12 cellular contexts compared by ENCODE assay signal in the genomic region with DNA sequence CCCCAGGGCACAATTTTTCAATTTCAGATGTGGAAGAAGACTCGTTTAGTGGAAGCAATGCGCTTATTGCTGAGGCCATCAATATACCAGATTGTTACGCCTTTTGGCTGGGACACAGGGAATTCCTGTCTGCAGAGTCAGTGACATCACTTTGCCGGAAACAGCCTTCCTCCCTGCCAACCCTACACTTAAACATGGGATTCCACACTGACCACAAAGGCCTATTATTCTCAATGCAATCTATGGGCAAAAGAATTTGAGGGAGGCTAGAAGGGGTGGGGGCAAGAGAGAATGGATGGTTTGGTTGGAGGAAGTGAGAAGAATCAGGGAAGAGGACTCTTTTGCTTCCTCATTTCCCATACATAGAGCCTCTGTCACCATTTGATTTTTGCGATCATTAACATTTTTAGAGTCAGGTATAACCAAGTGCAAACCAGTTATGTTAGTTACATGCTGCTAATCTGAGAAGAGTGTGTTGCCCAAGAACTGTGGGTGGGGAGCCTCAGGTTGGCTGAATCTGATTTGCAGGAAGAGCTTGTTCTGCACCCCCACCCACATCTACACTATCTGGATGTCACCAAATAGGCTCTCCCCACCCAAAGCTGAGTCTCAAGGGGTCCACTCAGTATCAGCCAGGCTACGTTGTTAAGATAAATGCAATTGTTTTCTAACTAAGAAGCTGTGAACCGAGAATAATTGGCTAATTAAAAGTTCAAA. TPM values are rescaled to one million over a fixed set of nuclear protein-coding genes. Genes with fewer than 3 reads are reported as not detected.
A peak's percentile ranks its signal among the peaks of the same experiment; 100 is the strongest.
DNase-seq lines count a peak whose midpoint lies in the region; ATAC-seq, FAIRE-seq and TF ChIP-seq lines count a peak whose summit lies in the region.
"Had no signal": no experiment of that assay in that cellular context is flagged by ENCODE, and none has a peak within 500 bp of the region (broad histone marks: within the 10 kb centered on the region; RNA-seq: fewer than 3 reads in every experiment).

No MANE protein-coding gene starts in this region.

- H2AFZ ChIP-seq in SK-N-SH (ENCODE audit: low read depth) = no peak overlapping the region
- no peak overlapping the region for H2AFZ ChIP-seq in HepG2 (ENCODE audit: low read length)

- H3K4me3 Mint-ChIP-seq in osteocyte (ENCODE audit: unreplicated experiment) = no peak overlapping the region
- H3K4me3 Mint-ChIP-seq: T-helper 1 cell treated with Interleukin-12 subunit alpha and Interleukin-12 subunit beta and Interleukin-4 antibody, amounts not matched to agents 30 μg/mL and 1 μg/mL, for 36 hours had no signal

- no peak for FAIRE-seq in HepG2 (lab: Jason Lieb, UNC)
- FAIRE-seq in urothelium cell line (lab: Jason Lieb, UNC) = peak; percentile 20

- H3K9me3 ChIP-seq in SK-N-SH (no peaks in the 10 kb centered on the region), HepG2 (ENCODE audit: low read length) (no peaks in the 10 kb centered on the region)

- in situ Hi-C loops in HepG2 (cut with HindIII; ENCODE audit: extremely low pct_ligation_motif_present, low pct_unique_long_range_greater_than_20kb) = no loop called here

- intact Hi-C loops in HepG2 (cut with micrococcal nuclease; ENCODE audit: unreplicated experiment) = no loop called here

- H3K79me2 ChIP-seq in SK-N-SH (ENCODE audit: insufficient read depth) (no peaks in the 10 kb centered on the region), HepG2 (ENCODE audit: insufficient read depth, low read length) (no peaks in the 10 kb centered on the region)

- CTCF ChIA-PET in SK-N-SH (lab: Yijun Ruan, JAX) (no interaction called here), HepG2 (lab: Yijun Ruan, JAX; ENCODE audit: low intra/inter-chr PET ratio, low total read pairs) (no interaction called here)

- TF ChIP-seq RAD21 in SK-N-SH (IDR thresholded peaks at IDR 0.05; ENCODE audit: low read length) = no peak
- TF ChIP-seq RAD21 in HepG2 (CRISPR knock-in tag; IDR thresholded peaks at IDR 0.05) = no peak

- BruUV-seq in HepG2 (replicated peaks; lab: Mats Ljungman, UMichigan) = no TSS peak

- no peak overlapping the region for H3K9ac ChIP-seq in SK-N-SH
- no peak overlapping the region for H3K9ac ChIP-seq in HepG2 (ENCODE audit: insufficient read depth, low read depth, low read length)
- H3K9ac ChIP-seq: KMS-11 had no signal

- no peaks in the 10 kb centered on the region for H4K20me1 ChIP-seq in SK-N-SH (ENCODE audit: insufficient read depth)
- no peaks in the 10 kb centered on the region for H4K20me1 ChIP-seq in HepG2 (ENCODE audit: insufficient read depth, low read length)

- no peak overlapping the region for H3K27ac Mint-ChIP-seq in osteocyte (ENCODE audit: unreplicated experiment)

- H3F3A ChIP-seq in SK-N-SH (replicated peaks; ENCODE audit: insufficient read depth) = no peaks in the 10 kb centered on the region

- TF ChIP-seq CTCF in SK-N-SH (IDR thresholded peaks at IDR 0.05) = no peak
- TF ChIP-seq CTCF in HepG2 (CRISPR knock-in tag; IDR thresholded peaks at IDR 0.05) = no peak
- TF ChIP-seq CTCF in osteocyte (IDR thresholded peaks at IDR 0.05) = no peak

- ATAC-seq in SK-N-SH treated with all-trans-retinoic acid at 6 μM for 48 hours (no peak), HepG2 (peak; percentile 54)
- ATAC-seq: naive thymus-derived CD4-positive, alpha-beta T cell had no signal

- H3K36me3 ChIP-seq in SK-N-SH (replicated peaks in 1 of 2; ENCODE audit: control insufficient read depth in 1 of 2, insufficient read depth in 2 of 2, low read length in 1 of 2) (no peaks in the 10 kb centered on the region), HepG2 (replicated peaks in 1 of 2; ENCODE audit: control insufficient read depth in 1 of 2, insufficient read depth in 2 of 2, low read length in 2 of 2) (no peaks in the 10 kb centered on the region)

- H3K27ac ChIP-seq in SK-N-SH (ENCODE audit: low read depth in 2 of 2, low read length in 1 of 2) = peak overlapping the region in 1 of 2 experiments; percentile 23; a peak in 1 of 4 replicates
- no peak overlapping the region for H3K27ac ChIP-seq in HepG2 (ENCODE audit: extremely low read length, insufficient read depth, low read length)
- H3K27ac ChIP-seq: KMS-11 had no signal

- H3K4me3 ChIP-seq in SK-N-SH (ENCODE audit: low read depth in 2 of 2, low read length in 1 of 2) (no peak overlapping the region), HepG2 (replicated peaks in 1 of 3; ENCODE audit: insufficient read depth in 1 of 3, low read depth in 2 of 3, low read length in 3 of 3) (no peak overlapping the region)

- no peaks in the 10 kb centered on the region for H3K9me2 ChIP-seq in SK-N-SH

- H3K4me1 ChIP-seq in SK-N-SH (ENCODE audit: control insufficient read depth in 1 of 2, insufficient read depth in 2 of 2, low read depth in 1 of 2, low read length in 1 of 2) (no peaks in the 10 kb centered on the region), HepG2 (ENCODE audit: insufficient read depth, low read length) (peaks cover 50% of the 10 kb centered on the region)

- H3K4me2 ChIP-seq in SK-N-SH = 0 out of 2 replicates have a peak overlapping the region, but pooled peaks have one; percentile 11
- H3K4me2 ChIP-seq in HepG2 (ENCODE audit: low read depth, low read length) = peak overlapping the region; percentile 29
- H3K4me2 ChIP-seq: KMS-11 had no signal

- H3K27me3 Mint-ChIP-seq in osteocyte (ENCODE audit: unreplicated experiment) = no peaks in the 10 kb centered on the region

- H3K4me1 Mint-ChIP-seq in osteocyte (ENCODE audit: unreplicated experiment) = peaks cover 15% of the 10 kb centered on the region

- H3K9me3 Mint-ChIP-seq in osteocyte (ENCODE audit: unreplicated experiment) = peaks cover 8% of the 10 kb centered on the region

- TF ChIP-seq EP300 in SK-N-SH (IDR thresholded peaks at IDR 0.05; ENCODE audit: borderline replicate concordance in 1 of 2, low read depth in 1 of 2, low read length in 1 of 2) (no peak), HepG2 (IDR thresholded peaks at IDR 0.05; ENCODE audit: low read depth in 2 of 2, low read length in 2 of 2) (no peak; a peak in 1 of 4 replicates), HepG2 (CRISPR knock-in tag; IDR thresholded peaks at IDR 0.05; ENCODE audit: borderline replicate concordance) (no peak)

- 29% methylated on average over 7 of the region's 7 CpGs for WGBS in SK-N-SH (ENCODE audit: low lambda C conversion rate)
- 43% methylated on average over 7 of the region's 7 CpGs for WGBS in HepG2 (ENCODE audit: low lambda C conversion rate)

- no peak for DNase-seq in SK-N-SH
- DNase-seq in dedifferentiated amniotic fluid mesenchymal stem cell (ENCODE audit: extremely low spot score) = peak; percentile 82
- peak; percentile 76 for DNase-seq in HepG2 (ENCODE audit: low spot score)
- DNase-seq in urothelium cell line (ENCODE audit: low spot score) = peak; percentile 73
- no peak for DNase-seq in midbrain (lab: John Stamatoyannopoulos, UW)
- no peak for DNase-seq in osteocyte (ENCODE audit: extremely low spot score, unreplicated experiment)
- DNase-seq in activated CD4-positive, alpha-beta T cell treated with anti-CD3 and anti-CD28 coated beads for 4 hours = no peak
- DNase-seq: AML-193; naive thymus-derived CD4-positive, alpha-beta T cell had no signal

- no peaks in the 10 kb centered on the region for H3K27me3 ChIP-seq in SK-N-SH (ENCODE audit: insufficient read depth)
- no peaks in the 10 kb centered on the region for H3K27me3 ChIP-seq in HepG2 (ENCODE audit: control insufficient read depth in 1 of 2, insufficient read depth in 2 of 2, low read length in 2 of 2)

- no peaks in the 10 kb centered on the region for H3K36me3 Mint-ChIP-seq in osteocyte (ENCODE audit: unreplicated experiment)

- POLR2A ChIA-PET in SK-N-SH (lab: Yijun Ruan, JAX) = no interaction called here
- POLR2A ChIA-PET in HepG2 (lab: Yijun Ruan, JAX) = no interaction called here

- no peak for TF ChIP-seq POLR2A in HepG2 (IDR thresholded peaks at IDR 0.05; ENCODE audit: insufficient read depth in 1 of 2, low read depth in 2 of 2, low read length in 2 of 2)

TF ChIP-seq in SK-N-SH, 30 proteins besides CTCF, POLR2A, EP300 and RAD21 (continues in another document):
- no peak for TF ChIP-seq GATA2 (CRISPR knock-in tag; IDR thresholded peaks at IDR 0.05)
- TF ChIP-seq NFIC (IDR thresholded peaks at IDR 0.05; ENCODE audit: borderline replicate concordance) = peak; percentile 50; the same call in 1 of the 2 replicates

TF ChIP-seq in HepG2, 621 proteins besides CTCF, POLR2A, EP300 and RAD21 (continues in another document):
- no peak for TF ChIP-seq SOX13 (IDR thresholded peaks at IDR 0.05)
- TF ChIP-seq SOX13 (CRISPR knock-in tag; conservative IDR thresholded peaks at IDR 0.05 in 1 of 2, IDR thresholded peaks at IDR 0.05 in 1 of 2) = peak in 1 of 2 experiments; percentile 70; a peak in 1 of 4 replicates

RNA-seq across cellular contexts. Expression of a gene that starts 58.2 kb away (rescaled TPM):
- polyA plus RNA-seq in SK-N-SH (2012; rRNA removed) (0.02 TPM in 2 replicates), HepG2 (2011; rRNA removed) (0.03 and 0.07 TPM in 2 replicates)
- 0.01 and 0.03 TPM in 2 replicates for polyA plus RNA-seq in SK-N-SH (2012; cell fraction: cytosol; rRNA removed)
- 0.05 TPM in 2 replicates for polyA plus RNA-seq in SK-N-SH (2012; cell fraction: nucleus; rRNA removed)
- total RNA-seq in HepG2 (2016; rRNA removed; fragmentation: Illumina TruSeq; extraction: Trizol) (0.03 and 0.07 TPM in 2 replicates), osteocyte (1.2 and 1.5 TPM in 2 replicates)
- total RNA-seq in HepG2 (2016; cell fraction: cytosol; rRNA removed; fragmentation: Illumina TruSeq; extraction: Trizol; ENCODE audit: low read depth) = not detected in 2 replicates
- 0.06 TPM in 1 of 2 replicates, not detected in the other for total RNA-seq in HepG2 (2016; cell fraction: insoluble cytoplasmic fraction; rRNA removed; fragmentation: Illumina TruSeq; extraction: Trizol)
- not detected in 2 replicates for total RNA-seq in HepG2 (2016; cell fraction: membrane; rRNA removed; fragmentation: Illumina TruSeq; extraction: Trizol)
- 0.56 TPM in 1 of 2 replicates, not detected in the other for total RNA-seq in HepG2 (2016; cell fraction: nucleus; rRNA removed; fragmentation: Illumina TruSeq; extraction: Trizol)
- 0.03 and 0.06 TPM in 2 replicates for polyA plus RNA-seq in HepG2 (2011; cell fraction: cytosol; rRNA removed)
- 0.21 and 0.45 TPM in 2 replicates for polyA plus RNA-seq in HepG2 (2011; cell fraction: nucleus; rRNA removed)
- 1.4 and 2.0 TPM in 2 replicates for polyA plus RNA-seq in HepG2 (2012)
- not detected in 2 replicates for polyA plus RNA-seq in HepG2 (2016; cell fraction: cytosol; fragmentation: Illumina TruSeq; extraction: Trizol; ENCODE audit: low read depth)
- polyA plus RNA-seq in HepG2 (2016; cell fraction: insoluble cytoplasmic fraction; fragmentation: Illumina TruSeq; extraction: Trizol; ENCODE audit: low read depth) = not detected in 2 replicates
- polyA plus RNA-seq in HepG2 (2016; cell fraction: membrane; fragmentation: Illumina TruSeq; extraction: Trizol; ENCODE audit: low read depth) = not detected in 2 replicates
- 0.21 TPM in 1 of 2 replicates, not detected in the other for polyA plus RNA-seq in HepG2 (2016; cell fraction: nucleus; fragmentation: Illumina TruSeq; extraction: Trizol; ENCODE audit: insufficient read depth, low read depth)
- polyA minus RNA-seq in HepG2 (2011; rRNA and poly(A)+ RNA removed; ENCODE audit: low replicate concordance) = 0.40 TPM in 1 of 2 replicates, not detected in the other
- polyA minus RNA-seq in HepG2 (2011; cell fraction: cytosol; rRNA and poly(A)+ RNA removed) = not detected in 2 replicates
- polyA minus RNA-seq in HepG2 (2011; cell fraction: nucleus; rRNA and poly(A)+ RNA removed) = 0.25 and 0.26 TPM in 2 replicates

Comparison
In these comparisons a context has a peak if more than half of its experiments do, and no peak if none do; other contexts are left out.
1. DNase-seq: peak in dedifferentiated amniotic fluid mesenchymal stem cell (single experiment), HepG2 (single experiment) and urothelium cell line (single experiment); none in SK-N-SH (single experiment), midbrain (single experiment), osteocyte (single experiment) and activated CD4-positive, alpha-beta T cell treated with anti-CD3 and anti-CD28 coated beads for 4 hours (0 of 2).